Comparison of ENCODE assay signal across 5 cellular contexts in the genomic region with DNA sequence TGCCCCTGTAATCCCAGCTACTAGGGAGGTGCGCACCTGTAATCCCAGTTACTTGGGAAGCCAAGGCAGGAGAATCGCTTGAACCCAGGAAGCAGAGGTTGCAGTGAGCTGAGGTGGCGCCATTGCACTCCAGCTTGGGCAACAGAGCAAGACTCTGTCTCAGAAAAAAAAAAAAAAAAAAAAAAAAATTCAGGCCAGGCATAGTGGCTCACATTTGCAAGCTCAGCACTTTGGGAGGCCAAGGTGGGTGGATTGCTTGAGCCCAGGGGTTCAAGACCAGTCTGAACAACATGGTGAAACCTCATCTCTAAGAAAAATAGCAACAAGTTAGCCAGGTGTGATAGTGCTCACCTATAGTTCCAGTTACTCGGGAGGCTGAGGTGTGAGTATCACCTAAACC.
TF ChIP-seq lines count a peak whose summit lies in the region.

No MANE protein-coding gene starts in this region.

TF ChIP-seq in A549, 52 proteins besides CTCF, POLR2A, EP300 and RAD21:
- TF ChIP-seq MAFK (IDR thresholded peaks at IDR 0.05; ENCODE audit: partially characterized antibody), result peak; percentile 89

TF ChIP-seq in HEK293T, 16 proteins besides CTCF, POLR2A, EP300 and RAD21:
- TF ChIP-seq ZNF384 (IDR thresholded peaks at IDR 0.05), result peak; percentile 93

TF ChIP-seq in WTC11, 78 proteins besides CTCF, POLR2A, EP300 and RAD21:
- peak; percentile 33; the same call in 1 of the 2 replicates for TF ChIP-seq ZNF121 (CRISPR knock-in tag; IDR thresholded peaks at IDR 0.05)

TF ChIP-seq in H1, 55 proteins besides CTCF, POLR2A, EP300 and RAD21:
- TF ChIP-seq MAFK (IDR thresholded peaks at IDR 0.05; ENCODE audit: low read depth, low read length), result peak; percentile 66

TF ChIP-seq in HepG2, 621 proteins besides CTCF, POLR2A, EP300 and RAD21:
- TF ChIP-seq ZNF460 (CRISPR knock-in tag; IDR thresholded peaks at IDR 0.05; ENCODE audit: borderline replicate concordance) (peak; percentile 46; the same call in 1 of the 2 replicates), MAFK (conservative IDR thresholded peaks at IDR 0.05 in 1 of 2, IDR thresholded peaks at IDR 0.05 in 1 of 2; ENCODE audit: low read length in 2 of 2) (peak; percentile 89 to 93), MAFF (IDR thresholded peaks at IDR 0.05; ENCODE audit: low read depth, low read length) (peak; percentile 88), ZNF121 (CRISPR knock-in tag; IDR thresholded peaks at IDR 0.05) (0 out of 2 replicates have a peak, but pooled peaks have one; percentile 44), STAG1 (CRISPR knock-in tag; IDR thresholded peaks at IDR 0.05) (peak; percentile 41)
- TF ChIP-seq, protein P1, sequence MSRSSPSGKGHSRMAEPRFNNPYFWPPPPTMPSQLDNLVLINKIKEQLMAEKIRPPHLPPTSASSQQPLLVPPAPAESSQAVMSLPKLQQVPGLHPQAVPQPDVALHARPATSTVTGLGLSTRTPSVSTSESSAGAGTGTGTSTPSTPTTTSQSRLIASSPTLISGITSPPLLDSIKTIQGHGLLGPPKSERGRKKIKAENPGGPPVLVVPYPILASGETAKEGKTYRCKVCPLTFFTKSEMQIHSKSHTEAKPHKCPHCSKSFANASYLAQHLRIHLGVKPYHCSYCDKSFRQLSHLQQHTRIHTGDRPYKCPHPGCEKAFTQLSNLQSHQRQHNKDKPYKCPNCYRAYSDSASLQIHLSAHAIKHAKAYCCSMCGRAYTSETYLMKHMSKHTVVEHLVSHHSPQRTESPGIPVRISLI (CRISPR knock-in tag; IDR thresholded peaks at IDR 0.05; ENCODE audit: borderline replicate concordance), result peak; percentile 79
